In genomic region chr4:96004341-96004740, GRCh38 we compare ENCODE assay signal across 20 cellular contexts.
DNase-seq lines count a peak whose midpoint lies in the region; ATAC-seq and TF ChIP-seq lines count a peak whose summit lies in the region.
"Had no signal": no experiment of that assay in that cellular context is flagged by ENCODE, and none has a peak within 500 bp of the region (broad histone marks: within the 10 kb centered on the region; RNA-seq: fewer than 3 reads in every experiment).

No MANE protein-coding gene starts in this region.

- H3K27me3 ChIP-seq in neuronal stem cell (ENCODE audit: control insufficient read depth in 3 of 3, insufficient read depth in 3 of 3, low read depth in 1 of 3, low read length in 3 of 3), result no peaks in the 10 kb centered on the region
- H3K27me3 ChIP-seq: BE2C had no signal

- no peak overlapping the region for H3K4ac ChIP-seq in neuronal stem cell (ENCODE audit: low read length)

- DNase-seq in Ammon's horn (ENCODE audit: low spot score) (peak; percentile 67), SK-N-DZ (ENCODE audit: low spot score) (peak; percentile 37), glutamatergic neuron (no peak), neuronal stem cell (ENCODE audit: low spot score) (no peak), UCSD-AML1 (lab: John Stamatoyannopoulos, UW; ENCODE audit: unreplicated experiment) (no peak), NCI-H2196 treated with DMSO at 0.1 percent for 48 hours (lab: John Stamatoyannopoulos, UW; ENCODE audit: unreplicated experiment) (no peak)
- no peak for DNase-seq in activated naive CD4-positive, alpha-beta T cell treated with anti-CD3 and anti-CD28 coated beads, Interleukin-2, amount 50 U/mL, for 16 hours
- DNase-seq: BE2C; CD4-positive, alpha-beta memory T cell; DMS79 treated with DMSO at 0.1 percent for 48 hours; GOT3; NCI-H1048; NCI-H1436 treated with DMSO at 0.1 percent for 48 hours; NCI-H2081 treated with DMSO at 0.1 percent for 48 hours; NCI-H2227 treated with DMSO at 0.1 percent for 48 hours; NCI-H524 had no signal

- H3K79me1 ChIP-seq in neuronal stem cell (ENCODE audit: low read depth, low read length), result no peaks in the 10 kb centered on the region

- no peak overlapping the region for H3K18ac ChIP-seq in neuronal stem cell (ENCODE audit: low read length)

- no peak overlapping the region for H4K91ac ChIP-seq in neuronal stem cell (ENCODE audit: low read depth, low read length, poor library complexity)

- no peak overlapping the region for H3K9ac ChIP-seq in neuronal stem cell (ENCODE audit: low read depth, low read length, poor library complexity)

- H3K4me1 Mint-ChIP-seq in glutamatergic neuron (ENCODE audit: low read depth, unreplicated experiment), result peaks cover 10% of the 10 kb centered on the region
- H3K4me1 Mint-ChIP-seq: CD4-positive, alpha-beta memory T cell had no signal

- H2BK12ac ChIP-seq in neuronal stem cell (ENCODE audit: low read length), result no peak overlapping the region

- no peak overlapping the region for H3K4me3 ChIP-seq in neuronal stem cell (ENCODE audit: low read length in 2 of 2)
- H3K4me3 ChIP-seq: GM12878 had no signal

- no peak overlapping the region for H3K23ac ChIP-seq in neuronal stem cell (ENCODE audit: low read depth, low read length, poor library complexity)

- no peaks in the 10 kb centered on the region for H3K27me3 Mint-ChIP-seq in glutamatergic neuron (ENCODE audit: unreplicated experiment)
- H3K27me3 Mint-ChIP-seq: CD4-positive, alpha-beta memory T cell had no signal

- H3K9me3 Mint-ChIP-seq in glutamatergic neuron (ENCODE audit: unreplicated experiment), result peaks cover 2% of the 10 kb centered on the region

- peak overlapping the region; percentile 81 for H2AFZ ChIP-seq in neuronal stem cell (ENCODE audit: low read length)

- no peak overlapping the region for H3K4me2 ChIP-seq in neuronal stem cell (ENCODE audit: insufficient read depth, low read length, poor library complexity, severe bottlenecking)

- H3K27ac Mint-ChIP-seq in glutamatergic neuron (ENCODE audit: unreplicated experiment), result peak overlapping the region; percentile 1
- H3K27ac Mint-ChIP-seq: CD4-positive, alpha-beta memory T cell had no signal

- peaks cover 0 to 5% of the 10 kb centered on the region in 2 donors for H3K4me1 ChIP-seq in neuronal stem cell (ENCODE audit: control insufficient read depth in 2 of 2, insufficient read depth in 1 of 2, low read depth in 1 of 2, low read length in 2 of 2)

- no peaks in the 10 kb centered on the region for H3K36me3 ChIP-seq in neuronal stem cell (replicated peaks in 1 of 2; ENCODE audit: control insufficient read depth in 2 of 2, insufficient read depth in 2 of 2, low read length in 2 of 2)
- H3K36me3 ChIP-seq: BE2C had no signal

- no peak for TF ChIP-seq CTCF in glutamatergic neuron (IDR thresholded peaks at IDR 0.05; ENCODE audit: partially characterized antibody, unreplicated experiment)

- ATAC-seq in GM21786 (IDR thresholded peaks at IDR 0.05; ENCODE audit: unreplicated experiment), result no peak
- ATAC-seq: GM12878, Panc1 had no signal

- H3K36me3 Mint-ChIP-seq in glutamatergic neuron (ENCODE audit: unreplicated experiment), result no peaks in the 10 kb centered on the region
- H3K36me3 Mint-ChIP-seq: CD4-positive, alpha-beta memory T cell had no signal

- WGBS in neuronal stem cell (ENCODE audit: extremely low coverage in 2 of 2, insufficient read length in 2 of 2, insufficient replicate concordance in 1 of 2), 2 donors, result no CpG with 5 or more reads among the region's 5 CpGs

- H3K4me3 Mint-ChIP-seq in glutamatergic neuron (ENCODE audit: unreplicated experiment), result no peak overlapping the region
- H3K4me3 Mint-ChIP-seq: CD4-positive, alpha-beta memory T cell had no signal

- no peak overlapping the region for H3K27ac ChIP-seq in neuronal stem cell (replicated peaks; ENCODE audit: low read length)
- H3K27ac ChIP-seq: 22Rv1 had no signal

- H2BK15ac ChIP-seq in neuronal stem cell (ENCODE audit: low read length), result no peak overlapping the region

- no peak overlapping the region for H4K8ac ChIP-seq in neuronal stem cell (ENCODE audit: low read depth, low read length)

- H2BK5ac ChIP-seq in neuronal stem cell (ENCODE audit: low read length), result no peak overlapping the region

- no peak overlapping the region for H3K14ac ChIP-seq in neuronal stem cell (ENCODE audit: low read length)

- H2BK120ac ChIP-seq in neuronal stem cell (ENCODE audit: low read depth, low read length), result no peak overlapping the region

- H2AK5ac ChIP-seq in neuronal stem cell (ENCODE audit: low read depth, low read length), result no peak overlapping the region

- no peaks in the 10 kb centered on the region for H3K9me3 ChIP-seq in neuronal stem cell (replicated peaks in 1 of 2; ENCODE audit: control insufficient read depth in 2 of 2, insufficient read depth in 1 of 2, low read depth in 1 of 2, low read length in 2 of 2)
- H3K9me3 ChIP-seq: BE2C had no signal

Comparison
In these comparisons a context has a peak if more than half of its experiments do, and no peak if none do; other contexts are left out.
1. DNase-seq: peak in Ammon's horn (single experiment) and SK-N-DZ (single experiment); none in glutamatergic neuron (single experiment), neuronal stem cell (single experiment), activated naive CD4-positive, alpha-beta T cell treated with anti-CD3 and anti-CD28 coated beads, Interleukin-2, amount 50 U/mL, for 16 hours (single experiment), UCSD-AML1 (single experiment) and NCI-H2196 treated with DMSO at 0.1 percent for 48 hours (single experiment).